ENCODE assay signal across 9 cellular contexts in the genomic region with DNA sequence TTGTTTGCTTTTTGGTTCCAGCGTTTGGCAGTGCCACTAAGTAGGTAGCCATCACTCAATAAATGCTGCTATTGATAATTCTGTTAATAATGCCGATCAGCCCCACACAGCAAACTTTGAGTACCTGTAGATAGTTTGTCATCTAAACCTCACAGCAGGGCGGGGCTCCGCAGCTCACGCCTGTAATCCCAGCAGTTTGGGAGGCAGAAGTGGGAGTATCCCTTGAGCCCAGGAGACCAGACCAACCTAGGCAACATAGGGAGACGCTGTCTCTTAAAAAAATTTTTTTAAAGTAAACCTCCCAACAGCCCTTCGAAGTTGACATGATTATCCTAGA. TPM values are rescaled to one million over a fixed set of nuclear protein-coding genes. Genes with fewer than 3 reads are reported as not detected.
DNase-seq lines count a peak whose midpoint lies in the region; ATAC-seq and TF ChIP-seq lines count a peak whose summit lies in the region.
"Had no signal": no experiment of that assay in that cellular context is flagged by ENCODE, and none has a peak within 500 bp of the region (broad histone marks: within the 10 kb centered on the region; RNA-seq: fewer than 3 reads in every experiment).

No MANE protein-coding gene starts in this region.

- H3K23ac ChIP-seq in trophoblast cell (ENCODE audit: low read length), result no peak overlapping the region

- no peaks in the 10 kb centered on the region for H3K9me2 ChIP-seq in PC-3 (replicated peaks; ENCODE audit: low read length)

- H3K4me2 ChIP-seq in PC-3 (ENCODE audit: low read length) (peak overlapping the region; percentile 84), trophoblast cell (ENCODE audit: low read length) (peak overlapping the region; percentile 83)

- peaks cover 11% of the 10 kb centered on the region for H3K79me1 ChIP-seq in trophoblast cell (ENCODE audit: low read length)

- no peaks in the 10 kb centered on the region for H3K27me3 ChIP-seq in PC-3 (ENCODE audit: low read length)
- H3K27me3 ChIP-seq in trophoblast cell (ENCODE audit: insufficient read depth, low read length), result no peaks in the 10 kb centered on the region

- intact Hi-C loops in Calu3 (cut with micrococcal nuclease; ENCODE audit: unreplicated experiment) (no loop called here), PC-3 (cut with micrococcal nuclease) (no loop called here)

- H3K4me1 Mint-ChIP-seq in Calu3 (ENCODE audit: low read depth, unreplicated experiment), result peaks cover 43% of the 10 kb centered on the region

- H3K9me3 ChIP-seq in PC-3 (ENCODE audit: low read length) (no peaks in the 10 kb centered on the region), trophoblast cell (ENCODE audit: insufficient read depth, low read depth, low read length) (no peaks in the 10 kb centered on the region)

- no peak for ATAC-seq in PC-3
- ATAC-seq in HG03521 (IDR thresholded peaks at IDR 0.05; ENCODE audit: unreplicated experiment), result no peak

- H3K9ac ChIP-seq in PC-3 (ENCODE audit: low read length) (no peak overlapping the region), trophoblast cell (ENCODE audit: low read length) (no peak overlapping the region)

- H3K14ac ChIP-seq in trophoblast cell (ENCODE audit: low read length), result no peak overlapping the region

- peak overlapping the region; percentile 98 for H3K27ac Mint-ChIP-seq in Calu3 (ENCODE audit: unreplicated experiment)

- BruUV-seq in Calu3 (replicated peaks; lab: Mats Ljungman, UMichigan), result TSS peak; percentile 27
- BruUV-seq in PC-3 (replicated peaks; lab: Mats Ljungman, UMichigan), result no TSS peak

- POLR2A ChIA-PET in PC-3 (lab: Charles Lee; ENCODE audit: unreplicated experiment), result interaction anchor here (0.6 kb wide), 1 partner anchor 48 kb away, joined by 4 read pairs; no protein-coding TSS in a partner anchor

- H3K79me2 ChIP-seq in PC-3 (ENCODE audit: low read length) (peaks cover 69% of the 10 kb centered on the region), trophoblast cell (ENCODE audit: control insufficient read depth, insufficient read depth, low read length, poor library complexity) (peaks cover 20% of the 10 kb centered on the region)

- CTCF ChIA-PET in Calu3 (lab: Charles Lee), result interaction anchor here (0.6 kb wide), 1 partner anchor 605 kb away, joined by 4 read pairs; no protein-coding TSS in a partner anchor
- CTCF ChIA-PET in PC-3 (lab: Charles Lee), result no interaction called here

- H4K20me1 ChIP-seq in PC-3 (ENCODE audit: low read length), result peaks cover 12% of the 10 kb centered on the region; the same call in 1 of the 2 replicates

- H4K8ac ChIP-seq in trophoblast cell (ENCODE audit: low read depth, low read length), result no peak overlapping the region

- no CpG with 5 or more reads among the region's 7 CpGs for WGBS in trophoblast cell (ENCODE audit: extremely low coverage, insufficient coverage, insufficient read length)

- no peak overlapping the region for H3K18ac ChIP-seq in trophoblast cell (ENCODE audit: low read length)

- H2BK12ac ChIP-seq in trophoblast cell (ENCODE audit: low read length), result no peak overlapping the region

- H3K36me3 ChIP-seq in PC-3 (ENCODE audit: low read depth, low read length) (peaks cover 5% of the 10 kb centered on the region; the same call in 1 of the 2 replicates), trophoblast cell (ENCODE audit: control insufficient read depth in 1 of 2, insufficient read depth in 2 of 2, low read length in 2 of 2) (peaks cover 6 to 12% of the 10 kb centered on the region in 2 experiments)

- TF ChIP-seq CTCF in Calu3 (IDR thresholded peaks at IDR 0.05; ENCODE audit: unreplicated experiment) (no peak), PC-3 (conservative IDR thresholded peaks at IDR 0.05; ENCODE audit: low read depth, low read length) (no peak), epithelial cell of esophagus (IDR thresholded peaks at IDR 0.05; ENCODE audit: insufficient read depth, low read depth, low read length, missing control alignments) (no peak)

- peak overlapping the region; percentile 71 for H3K4ac ChIP-seq in trophoblast cell (ENCODE audit: low read depth, low read length)

- no peak overlapping the region for H4K12ac ChIP-seq in trophoblast cell (ENCODE audit: low read depth, low read length)

- no peak for DNase-seq in Calu3
- DNase-seq in PC-3, result no peak
- no peak for DNase-seq in epithelial cell of esophagus (ENCODE audit: low read depth)
- DNase-seq in trophoblast cell, result no peak
- no peak for DNase-seq in NCI-H1694 (lab: John Stamatoyannopoulos, UW)
- no peak for DNase-seq in activated CD4-positive, CD25-positive, alpha-beta regulatory T cell treated with anti-CD3 and anti-CD28 coated beads, Interleukin-2, amount 50 U/mL, for 72 hours
- DNase-seq in NCI-H524 treated with DMSO at 0.1 percent for 48 hours (lab: John Stamatoyannopoulos, UW), result no peak

- H2AFZ ChIP-seq in PC-3 (ENCODE audit: low read length) (peak overlapping the region; percentile 86), trophoblast cell (ENCODE audit: insufficient read depth, low read length, poor library complexity) (no peak overlapping the region)

- peaks cover 4% of the 10 kb centered on the region for H3F3A ChIP-seq in PC-3 (ENCODE audit: low read length, unreplicated experiment)

- H3K9me3 Mint-ChIP-seq in Calu3 (ENCODE audit: low read depth, unreplicated experiment), result peaks cover 3% of the 10 kb centered on the region

- H2BK120ac ChIP-seq in trophoblast cell (ENCODE audit: insufficient read depth, low read length, poor library complexity), result no peak overlapping the region

- peaks cover 65% of the 10 kb centered on the region for H3K36me3 Mint-ChIP-seq in Calu3 (ENCODE audit: insufficient read depth, unreplicated experiment)

- no peak overlapping the region for H2BK5ac ChIP-seq in trophoblast cell (ENCODE audit: low read depth, low read length, poor library complexity)

- H4K91ac ChIP-seq in trophoblast cell (ENCODE audit: low read depth, low read length), result no peak overlapping the region

- peak overlapping the region; percentile 98 for H3K4me3 Mint-ChIP-seq in Calu3 (ENCODE audit: low read depth, unreplicated experiment)

- peak overlapping the region; percentile 80 for H3K4me3 ChIP-seq in PC-3 (ENCODE audit: low read length)
- H3K4me3 ChIP-seq in epithelial cell of esophagus (ENCODE audit: low read length), result peak overlapping the region; percentile 84
- H3K4me3 ChIP-seq in trophoblast cell (ENCODE audit: low read depth, low read length), result no peak overlapping the region

- H3K27me3 Mint-ChIP-seq in Calu3 (ENCODE audit: unreplicated experiment), result no peaks in the 10 kb centered on the region

- H3K27ac ChIP-seq in PC-3 (ENCODE audit: low read length) (no peak overlapping the region), trophoblast cell (ENCODE audit: low read depth, low read length) (no peak overlapping the region)

- peaks cover 18% of the 10 kb centered on the region for H3K4me1 ChIP-seq in PC-3 (ENCODE audit: insufficient read depth, low read length)
- peaks cover 3 to 13% of the 10 kb centered on the region in 2 experiments for H3K4me1 ChIP-seq in trophoblast cell (ENCODE audit: control insufficient read depth in 1 of 2, insufficient read depth in 2 of 2, low read length in 2 of 2)

- H2AK5ac ChIP-seq in trophoblast cell (ENCODE audit: low read length), result no peak overlapping the region

RNA-seq across cellular contexts. Expression of a gene that starts 1.6 kb away (rescaled TPM):
- total RNA-seq in Calu3 (2022), result 83.8 and 97.9 TPM in 2 replicates
- total RNA-seq in PC-3 (2014; rRNA removed), result 26.9 and 27.9 TPM in 2 replicates
- 49.8 and 52.2 TPM in 2 replicates for polyA plus RNA-seq in trophoblast cell (2013)

RNA-seq across cellular contexts. Expression of a gene that starts 4.3 kb away (rescaled TPM):
- total RNA-seq in Calu3 (2022), result 54.8 and 59.1 TPM in 2 replicates
- total RNA-seq in PC-3 (2014; rRNA removed), result 29.0 and 34.7 TPM in 2 replicates
- 24.4 and 25.2 TPM in 2 replicates for polyA plus RNA-seq in trophoblast cell (2013)

RNA-seq across cellular contexts. Expression of a gene that starts 59.8 kb away (rescaled TPM):
- total RNA-seq in Calu3 (2022) (3.3 and 6.3 TPM in 2 replicates), PC-3 (2014; rRNA removed) (0.22 TPM in 1 of 2 replicates, not detected in the other)
- polyA plus RNA-seq in trophoblast cell (2013), result 0.42 and 0.45 TPM in 2 replicates
- total RNA-seq: pulmonary artery endothelial cell had no signal
